In genomic region chr1:218330043-218330623, GRCh38 we compare ENCODE assay signal across 9 cellular contexts. TPM values are rescaled to one million over a fixed set of nuclear protein-coding genes. Genes with fewer than 3 reads are reported as not detected.
DNase-seq lines count a peak whose midpoint lies in the region; ATAC-seq and TF ChIP-seq lines count a peak whose summit lies in the region.
"Had no signal": no experiment of that assay in that cellular context is flagged by ENCODE, and none has a peak within 500 bp of the region (broad histone marks: within the 10 kb centered on the region; RNA-seq: fewer than 3 reads in every experiment).

No MANE protein-coding gene starts in this region.

- CTCF ChIA-PET in activated B cell treated with CpG ODN at 0.5 μM for 24 hours (lab: Charles Lee), result interaction anchor here (0.6 to 2.6 kb wide), 9 partner anchors 8 to 1089 kb away, joined by 3 to 15 read pairs (median 4); no protein-coding TSS in a partner anchor

- ATAC-seq in DND-41 (ENCODE audit: insufficient read depth, low read depth), result peak; percentile 66; the same call in 2 of the 3 replicates
- peak; percentile 84 for ATAC-seq in GM21576 (IDR thresholded peaks at IDR 0.05; ENCODE audit: unreplicated experiment)
- ATAC-seq in activated B cell treated with CpG ODN at 0.5 μM for 24 hours (ENCODE audit: low read depth), result peak; percentile 70
- ATAC-seq in upper lobe of left lung (ENCODE audit: low FRiP score in 2 of 2), result peak in 1 of 2 donors; percentile 78

- H3K36me3 ChIP-seq in DND-41 (ENCODE audit: insufficient read depth, low read length), result no peaks in the 10 kb centered on the region
- peaks cover 0 to 8% (median 0%) of the 10 kb centered on the region in 4 donors for H3K36me3 ChIP-seq in upper lobe of left lung
- H3K36me3 ChIP-seq: neutrophil had no signal

- TF ChIP-seq POLR2A in upper lobe of left lung (IDR thresholded peaks at IDR 0.05), result no peak

- no peak overlapping the region for H3K9ac ChIP-seq in DND-41 (ENCODE audit: low read depth, low read length)

- H3K27me3 Mint-ChIP-seq in activated B cell treated with CpG ODN at 0.5 μM for 24 hours, result no peaks in the 10 kb centered on the region

- no peaks in the 10 kb centered on the region for H3K9me3 Mint-ChIP-seq in activated B cell treated with CpG ODN at 0.5 μM for 24 hours

- peaks cover 40% of the 10 kb centered on the region for H3K36me3 Mint-ChIP-seq in activated B cell treated with CpG ODN at 0.5 μM for 24 hours (ENCODE audit: low read depth)

- no peak overlapping the region for H3K27ac ChIP-seq in DND-41 (ENCODE audit: low read length)
- H3K27ac ChIP-seq in upper lobe of left lung, result no peak overlapping the region
- H3K27ac ChIP-seq: neutrophil had no signal

- H3K27me3 ChIP-seq in DND-41 (ENCODE audit: insufficient read depth, low read length, poor library complexity) (no peaks in the 10 kb centered on the region), upper lobe of left lung (no peaks in the 10 kb centered on the region)
- H3K27me3 ChIP-seq: neutrophil had no signal

- intact Hi-C loops in activated B cell treated with CpG ODN at 0.5 μM for 24 hours (cut with micrococcal nuclease) (loop anchor here (1.0 to 10.0 kb wide), 7 partner anchors 191 to 1237 kb away; no protein-coding TSS in a partner anchor), posterior cingulate gyrus (cut with DNase I) (loop anchor here (2.0 to 10.0 kb wide), 4 partner anchors 1085 to 1483 kb away; no protein-coding TSS in a partner anchor)

- H3K4me2 ChIP-seq in DND-41 (ENCODE audit: insufficient read depth, low read length), result no peak overlapping the region

- H3K79me2 ChIP-seq in DND-41 (ENCODE audit: insufficient read depth, low read length), result no peaks in the 10 kb centered on the region

- H3K4me1 ChIP-seq in DND-41 (ENCODE audit: insufficient read depth, low read length) (no peaks in the 10 kb centered on the region), upper lobe of left lung (no peaks in the 10 kb centered on the region)

- no peaks in the 10 kb centered on the region for H3K4me1 Mint-ChIP-seq in activated B cell treated with CpG ODN at 0.5 μM for 24 hours

- no peaks in the 10 kb centered on the region for H4K20me1 ChIP-seq in DND-41 (ENCODE audit: insufficient read depth, low read length)

- DNase-seq in DND-41 (no peak), NCI-H1092 treated with DMSO at 0.1 percent for 48 hours (lab: John Stamatoyannopoulos, UW) (peak; percentile 51), activated B cell treated with CpG ODN at 0.5 μM for 24 hours (no peak), hepatic stellate cell (ENCODE audit: low spot score) (peak; percentile 35), upper lobe of left lung (no peak), posterior cingulate gyrus (no peak)
- no peak for DNase-seq in activated T-cell treated with anti-CD3 and anti-CD28 coated beads, Interleukin-2, amount 50 U/mL, for 48 hours

- peak; percentile 74 for TF ChIP-seq CTCF in DND-41 (IDR thresholded peaks at IDR 0.05; ENCODE audit: borderline replicate concordance, extremely low read depth, low read length, poor library complexity, severe bottlenecking)
- TF ChIP-seq CTCF in activated B cell treated with CpG ODN at 0.5 μM for 24 hours (IDR thresholded peaks at IDR 0.05), result peak; percentile 65
- peak; percentile 35 to 76 (median 68) for TF ChIP-seq CTCF in upper lobe of left lung (IDR thresholded peaks at IDR 0.05)

- no peak overlapping the region for H3K27ac Mint-ChIP-seq in activated B cell treated with CpG ODN at 0.5 μM for 24 hours

- H3K9me3 ChIP-seq in DND-41 (ENCODE audit: insufficient read depth, low read length, severe bottlenecking) (no peaks in the 10 kb centered on the region), upper lobe of left lung (no peaks in the 10 kb centered on the region)
- H3K9me3 ChIP-seq: neutrophil had no signal

- H2AFZ ChIP-seq in DND-41 (ENCODE audit: low read depth, low read length), result no peak overlapping the region

- no peak overlapping the region for H3K4me3 ChIP-seq in DND-41 (ENCODE audit: low read depth in 1 of 2, low read length in 2 of 2)
- no peak overlapping the region for H3K4me3 ChIP-seq in upper lobe of left lung

- no peak for TF ChIP-seq EP300 in upper lobe of left lung (IDR thresholded peaks at IDR 0.05)

- POLR2A ChIA-PET in activated B cell treated with CpG ODN at 0.5 μM for 24 hours (lab: Charles Lee), result no interaction called here

- 24 to 26% methylated on average over 4 of the region's 4 CpGs for WGBS in upper lobe of left lung, 2 donors

- no peak overlapping the region for H3K4me3 Mint-ChIP-seq in activated B cell treated with CpG ODN at 0.5 μM for 24 hours

RNA-seq across cellular contexts. Expression of gene TGFB2, which starts 15.0 kb away (rescaled TPM):
- total RNA-seq in activated B cell treated with CpG ODN at 0.5 μM for 24 hours (0.37 and 1.6 TPM in 2 replicates), upper lobe of left lung (10 to 100 TPM in 3 of 6 donors, 1 to 10 TPM in 3; 4.2 to 13.7 (median 9.9) TPM)

RNA-seq across cellular contexts. Expression of gene RRP15, which starts 45.0 kb away (rescaled TPM):
- 26.9 and 27.3 TPM in 2 replicates for total RNA-seq in activated B cell treated with CpG ODN at 0.5 μM for 24 hours
- total RNA-seq in upper lobe of left lung, result 10 to 100 TPM in 3 of 6 donors, 1 to 10 TPM in 3; 1.0 to 16.9 (median 11.6) TPM

Comparison
In these comparisons a context has a peak if more than half of its experiments do, and no peak if none do; other contexts are left out.
1. DNase-seq: peak in NCI-H1092 treated with DMSO at 0.1 percent for 48 hours (single experiment) and hepatic stellate cell (single experiment); none in DND-41 (single experiment), activated B cell treated with CpG ODN at 0.5 μM for 24 hours (single experiment), upper lobe of left lung (0 of 2), posterior cingulate gyrus (0 of 10) and activated T-cell treated with anti-CD3 and anti-CD28 coated beads, Interleukin-2, amount 50 U/mL, for 48 hours (0 of 2).
2. Peak in every context shown above with its lines, with median percentiles within 50 percentile points of each other: CTCF ChIP-seq.